8 cellular contexts compared by ENCODE assay signal in the genomic region with DNA sequence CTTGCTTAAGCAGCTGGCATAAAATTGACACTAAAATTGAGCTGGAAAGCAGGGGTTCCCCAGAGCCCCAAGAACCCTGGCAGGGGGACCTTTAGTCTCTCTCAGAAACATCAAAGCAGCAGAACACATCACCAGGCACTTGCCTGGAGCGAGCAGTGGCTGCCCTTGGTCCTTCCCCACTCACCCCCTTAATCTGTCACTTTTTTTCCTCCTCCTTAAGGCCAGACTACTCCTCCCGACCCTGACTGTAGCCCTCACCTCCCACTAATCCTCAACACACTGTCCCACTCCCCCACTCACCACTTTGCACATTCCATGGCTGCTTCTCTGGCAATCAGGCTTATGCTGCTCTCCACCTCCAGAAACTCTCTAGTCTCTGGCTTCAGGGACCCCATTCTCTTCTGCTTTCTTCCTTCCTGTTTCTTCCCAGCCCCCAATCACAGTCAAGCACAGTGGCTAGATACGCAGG. TPM values are rescaled to one million over a fixed set of nuclear protein-coding genes. Genes with fewer than 3 reads are reported as not detected.
DNase-seq lines count a peak whose midpoint lies in the region; ATAC-seq and TF ChIP-seq lines count a peak whose summit lies in the region.

No MANE protein-coding gene starts in this region.

- POLR2A ChIA-PET in Panc1 (lab: Charles Lee) = interaction anchor here (0.6 kb wide), 1 partner anchor 14 kb away, joined by 5 read pairs; a partner anchor contains a TSS

- H3K4me3 ChIP-seq in Panc1 (ENCODE audit: low read depth in 2 of 2, low read length in 2 of 2) = peak overlapping the region; percentile 90 to 97
- H3K4me3 ChIP-seq in epithelial cell of esophagus (ENCODE audit: low read length) = peak overlapping the region; percentile 98
- H3K4me3 ChIP-seq in neutrophil (ENCODE audit: low read depth in 1 of 2, low read length in 1 of 2) = peak overlapping the region; percentile 78 to 96

- in situ Hi-C loops in Panc1 (cut with HindIII; ENCODE audit: low pct_unique_long_range_greater_than_20kb, low sequenced_read_pairs) = no loop called here

- peaks cover 4% of the 10 kb centered on the region; the same call in 1 of the 2 replicates for H3K36me3 ChIP-seq in Panc1 (ENCODE audit: control insufficient read depth, insufficient read depth, low read length)
- H3K36me3 ChIP-seq in neutrophil = peaks cover 8% of the 10 kb centered on the region

- CTCF ChIA-PET in Panc1 (lab: Charles Lee) = no interaction called here

- H3K27ac ChIP-seq in Panc1 (ENCODE audit: low read length) (peak overlapping the region; percentile 93), neutrophil (peak overlapping the region; percentile 83)

- TF ChIP-seq CTCF in Panc1 (IDR thresholded peaks at IDR 0.05) (no peak), epithelial cell of esophagus (IDR thresholded peaks at IDR 0.05; ENCODE audit: insufficient read depth, low read depth, low read length, missing control alignments) (no peak), neutrophil (IDR thresholded peaks at IDR 0.05) (no peak)

- intact Hi-C loops in Panc1 (cut with micrococcal nuclease; ENCODE audit: unreplicated experiment) = no loop called here

- no peaks in the 10 kb centered on the region for H3K9me3 ChIP-seq in Panc1 (ENCODE audit: control insufficient read depth, insufficient read depth, low read depth, low read length)
- H3K9me3 ChIP-seq in neutrophil = no peaks in the 10 kb centered on the region

- H3K4me1 ChIP-seq in Panc1 (ENCODE audit: control insufficient read depth, insufficient read depth, low read length) = peaks cover 11% of the 10 kb centered on the region
- H3K4me1 ChIP-seq in neutrophil (ENCODE audit: control insufficient read depth in 1 of 2, insufficient read depth in 1 of 2, low read depth in 1 of 2, low read length in 1 of 2) = peaks cover 25 to 30% of the 10 kb centered on the region in 2 experiments

- DNase-seq in AG08396 (ENCODE audit: low spot score) (peak; percentile 12), Panc1 (ENCODE audit: low read depth, low spot score) (no peak), epithelial cell of esophagus (ENCODE audit: low read depth) (no peak)
- no peak for DNase-seq in NK-92 treated with Interleukin-12 subunit alpha and Interleukin-12 subunit beta, amount 100 ng/mL, for 24 hours (lab: John Stamatoyannopoulos, UW)
- no peak for DNase-seq in activated CD4-positive, alpha-beta T cell treated with anti-CD3 and anti-CD28 coated beads for 1 hour
- DNase-seq in stimulated activated naive CD4-positive, alpha-beta T cell (lab: John Stamatoyannopoulos, UW) = no peak

- no TSS peak for BruUV-seq in Panc1 (replicated peaks; lab: Mats Ljungman, UMichigan)

- H3K27me3 ChIP-seq in Panc1 (ENCODE audit: control insufficient read depth, insufficient read depth, low read length) (no peaks in the 10 kb centered on the region), neutrophil (no peaks in the 10 kb centered on the region)

- ATAC-seq in GM21360 (IDR thresholded peaks at IDR 0.05; ENCODE audit: unreplicated experiment) (peak; percentile 23), Panc1 (peak; percentile 50)

RNA-seq across cellular contexts. Expression of a gene that starts 0.5 kb away (rescaled TPM):
- 4.4 TPM for total RNA-seq in Panc1 (2021; ENCODE audit: unreplicated experiment)
- 2.6 TPM for polyA plus RNA-seq in Panc1 (2012; ENCODE audit: insufficient read length)

RNA-seq across cellular contexts. Expression of a gene that starts 6.6 kb away (rescaled TPM):
- not detected for total RNA-seq in Panc1 (2021; ENCODE audit: unreplicated experiment)
- polyA plus RNA-seq in Panc1 (2012; ENCODE audit: insufficient read length) = not detected

RNA-seq across cellular contexts. Expression of a gene that starts 14.4 kb away (rescaled TPM):
- total RNA-seq in Panc1 (2021; ENCODE audit: unreplicated experiment) = 6.6 TPM
- 5.9 TPM for polyA plus RNA-seq in Panc1 (2012; ENCODE audit: insufficient read length)

RNA-seq across cellular contexts. Expression of a gene that starts 27.5 kb away (rescaled TPM):
- total RNA-seq in Panc1 (2021; ENCODE audit: unreplicated experiment) = 14.4 TPM
- 8.0 TPM for polyA plus RNA-seq in Panc1 (2012; ENCODE audit: insufficient read length)

RNA-seq across cellular contexts. Expression of a gene that starts 28.8 kb away (rescaled TPM):
- 7.6 TPM for total RNA-seq in Panc1 (2021; ENCODE audit: unreplicated experiment)
- polyA plus RNA-seq in Panc1 (2012; ENCODE audit: insufficient read length) = 4.3 TPM
